26 cellular contexts compared by ENCODE assay signal in genomic region chr12:51975196-51975595, GRCh38. TPM values are rescaled to one million over a fixed set of nuclear protein-coding genes. Genes with fewer than 3 reads are reported as not detected.
DNase-seq lines count a peak whose midpoint lies in the region; ATAC-seq, FAIRE-seq and TF ChIP-seq lines count a peak whose summit lies in the region.
"Had no signal": no experiment of that assay in that cellular context is flagged by ENCODE, and none has a peak within 500 bp of the region (broad histone marks: within the 10 kb centered on the region; RNA-seq: fewer than 3 reads in every experiment).

No MANE protein-coding gene starts in this region.

- H3K9me3 ChIP-seq in Loucy (ENCODE audit: insufficient read depth, low read depth, low read length) (no peaks in the 10 kb centered on the region), HepG2 (ENCODE audit: low read length) (no peaks in the 10 kb centered on the region), thymus (ENCODE audit: control insufficient read depth) (no peaks in the 10 kb centered on the region)
- H3K9me3 ChIP-seq: gastrocnemius medialis, HAP-1, left ventricle myocardium inferior, tibial nerve had no signal

- TF ChIP-seq CTCF in Loucy (conservative IDR thresholded peaks at IDR 0.05; ENCODE audit: low read length), result no peak
- TF ChIP-seq CTCF in HepG2 (CRISPR knock-in tag; IDR thresholded peaks at IDR 0.05), result no peak

- H3K4me1 ChIP-seq in Loucy (ENCODE audit: insufficient read depth, low read length, poor library complexity, severe bottlenecking), result peaks cover 67% of the 10 kb centered on the region
- H3K4me1 ChIP-seq in HepG2 (ENCODE audit: insufficient read depth, low read length), result peaks cover 77% of the 10 kb centered on the region
- peaks cover 25% of the 10 kb centered on the region for H3K4me1 ChIP-seq in thymus (ENCODE audit: control insufficient read depth, insufficient read depth, low read length)

- no TSS peak for BruUV-seq in HepG2 (replicated peaks; lab: Mats Ljungman, UMichigan)

- H3K79me2 ChIP-seq in Loucy (ENCODE audit: insufficient read depth, low read length) (peaks cover 46% of the 10 kb centered on the region), HepG2 (ENCODE audit: insufficient read depth, low read length) (peaks cover 45% of the 10 kb centered on the region)

- H3K36me3 Mint-ChIP-seq in activated CD4-positive, alpha-beta T cell treated with anti-CD3 and anti-CD28 coated beads, Interleukin-2, amount 10 ng/mL, durations not matched to agents 24 days and 14 days (ENCODE audit: low read depth), result peaks cover 7% of the 10 kb centered on the region

- peak overlapping the region; percentile 24 for H3K4me3 Mint-ChIP-seq in activated CD4-positive, alpha-beta T cell treated with anti-CD3 and anti-CD28 coated beads, Interleukin-2, amount 10 ng/mL, durations not matched to agents 24 days and 14 days

- TF ChIP-seq POLR2A in HepG2 (IDR thresholded peaks at IDR 0.05; ENCODE audit: insufficient read depth in 1 of 2, low read depth in 2 of 2, low read length in 2 of 2), result no peak

- H3K27me3 ChIP-seq in Loucy (ENCODE audit: insufficient read depth, low read length, poor library complexity, severe bottlenecking), result no peaks in the 10 kb centered on the region
- H3K27me3 ChIP-seq in HepG2 (ENCODE audit: control insufficient read depth in 1 of 2, insufficient read depth in 2 of 2, low read length in 2 of 2), result no peaks in the 10 kb centered on the region
- H3K27me3 ChIP-seq in thymus (ENCODE audit: control insufficient read depth, insufficient read depth), result no peaks in the 10 kb centered on the region
- H3K27me3 ChIP-seq: gastrocnemius medialis, tibial nerve had no signal

- H3K36me3 ChIP-seq in Loucy (ENCODE audit: insufficient read depth, low read length) (peaks cover 34% of the 10 kb centered on the region), HepG2 (replicated peaks in 1 of 2; ENCODE audit: control insufficient read depth in 1 of 2, insufficient read depth in 2 of 2, low read length in 2 of 2) (peaks cover 4 to 8% of the 10 kb centered on the region in 2 experiments; a peak in 3 of 5 replicates), thymus (ENCODE audit: control insufficient read depth, insufficient read depth) (peaks cover 10% of the 10 kb centered on the region)

- in situ Hi-C loops in HepG2 (cut with HindIII; ENCODE audit: extremely low pct_ligation_motif_present, low pct_unique_long_range_greater_than_20kb), result no loop called here

- peak overlapping the region; percentile 79 for H3K4me2 ChIP-seq in Loucy (ENCODE audit: low read depth, low read length, poor library complexity, severe bottlenecking)
- no peak overlapping the region for H3K4me2 ChIP-seq in HepG2 (ENCODE audit: low read depth, low read length)

- peaks cover 7% of the 10 kb centered on the region for H3F3A ChIP-seq in Loucy (ENCODE audit: low read depth)

- POLR2A ChIA-PET in HepG2 (lab: Yijun Ruan, JAX), result no interaction called here

- TF ChIP-seq RAD21 in HepG2 (CRISPR knock-in tag; IDR thresholded peaks at IDR 0.05), result no peak

- intact Hi-C loops in activated CD4-positive, alpha-beta T cell treated with anti-CD3 and anti-CD28 coated beads, Interleukin-2, amount 10 ng/mL, durations not matched to agents 24 days and 14 days (cut with micrococcal nuclease), result loop anchor here (10.0 kb wide), 2 partner anchors 270 to 580 kb away; partner anchors contain the start of gene GALNT6
- intact Hi-C loops in HepG2 (cut with micrococcal nuclease; ENCODE audit: unreplicated experiment), result no loop called here

- CTCF ChIA-PET in HepG2 (lab: Yijun Ruan, JAX; ENCODE audit: low intra/inter-chr PET ratio, low total read pairs), result no interaction called here

- no peak for FAIRE-seq in HepG2 (lab: Jason Lieb, UNC)

- no peak overlapping the region for H3K27ac ChIP-seq in HepG2 (ENCODE audit: extremely low read length, insufficient read depth, low read length)
- H3K27ac ChIP-seq in thymus (ENCODE audit: low read depth), result peak overlapping the region; percentile 31
- H3K27ac ChIP-seq: gastrocnemius medialis, left ventricle myocardium inferior, SK-N-MC, tibial nerve, WERI-Rb-1 had no signal

- H3K27ac Mint-ChIP-seq in activated CD4-positive, alpha-beta T cell treated with anti-CD3 and anti-CD28 coated beads, Interleukin-2, amount 10 ng/mL, durations not matched to agents 24 days and 14 days, result no peak overlapping the region
- H3K27ac Mint-ChIP-seq: stimulated activated naive CD8-positive, alpha-beta T cell treated with anti-CD3 and anti-CD28 coated beads, Interleukin-15, amount 100 ng/mL, for 72 hours had no signal

- TF ChIP-seq EP300 in HepG2 (IDR thresholded peaks at IDR 0.05; ENCODE audit: low read depth in 2 of 2, low read length in 2 of 2) (no peak), HepG2 (CRISPR knock-in tag; IDR thresholded peaks at IDR 0.05; ENCODE audit: borderline replicate concordance) (no peak)

- H3K27me3 Mint-ChIP-seq in activated CD4-positive, alpha-beta T cell treated with anti-CD3 and anti-CD28 coated beads, Interleukin-2, amount 10 ng/mL, durations not matched to agents 24 days and 14 days, result peaks cover 8% of the 10 kb centered on the region
- H3K27me3 Mint-ChIP-seq: stimulated activated naive CD8-positive, alpha-beta T cell treated with anti-CD3 and anti-CD28 coated beads, Interleukin-15, amount 100 ng/mL, for 72 hours had no signal

- H3K4me3 ChIP-seq in Loucy (ENCODE audit: low read length, poor library complexity, severe bottlenecking) (peak overlapping the region; percentile 45), HepG2 (replicated peaks in 1 of 3; ENCODE audit: insufficient read depth in 1 of 3, low read depth in 2 of 3, low read length in 3 of 3) (no peak overlapping the region), thymus (ENCODE audit: low read length) (no peak overlapping the region)
- H3K4me3 ChIP-seq: gastrocnemius medialis, HAP-1, left ventricle myocardium inferior, SK-N-MC, tibial nerve had no signal

- ATAC-seq in HepG2 (no peak), HG02759 (IDR thresholded peaks at IDR 0.05; ENCODE audit: unreplicated experiment) (no peak)
- ATAC-seq: gastrocnemius medialis; sciatic nerve; stimulated activated naive CD8-positive, alpha-beta T cell treated with anti-CD3 and anti-CD28 coated beads, Interleukin-15, amount 100 ng/mL, for 72 hours had no signal

- peaks cover 64% of the 10 kb centered on the region for H3K4me1 Mint-ChIP-seq in activated CD4-positive, alpha-beta T cell treated with anti-CD3 and anti-CD28 coated beads, Interleukin-2, amount 10 ng/mL, durations not matched to agents 24 days and 14 days

- H3K9me3 Mint-ChIP-seq in activated CD4-positive, alpha-beta T cell treated with anti-CD3 and anti-CD28 coated beads, Interleukin-2, amount 10 ng/mL, durations not matched to agents 24 days and 14 days, result no peaks in the 10 kb centered on the region
- H3K9me3 Mint-ChIP-seq: activated CD4-positive, alpha-beta T cell treated with anti-CD3 and anti-CD28 coated beads, Interleukin-2, amount 10 ng/mL, durations not matched to agents 7 days and 5 days; stimulated activated naive CD8-positive, alpha-beta T cell treated with anti-CD3 and anti-CD28 coated beads, Interleukin-15, amount 100 ng/mL, for 72 hours had no signal

- H2AFZ ChIP-seq in Loucy (ENCODE audit: low read length), result no peak overlapping the region
- H2AFZ ChIP-seq in HepG2 (ENCODE audit: low read length), result no peak overlapping the region

- WGBS in HepG2 (ENCODE audit: low lambda C conversion rate), result 91% methylated on average over 7 of the region's 8 CpGs
- WGBS in thymus, result 85% methylated on average over 8 of the region's 8 CpGs

- no peak for DNase-seq in activated CD4-positive, alpha-beta T cell treated with anti-CD3 and anti-CD28 coated beads, Interleukin-2, amount 10 ng/mL, durations not matched to agents 24 days and 14 days
- DNase-seq in activated CD4-positive, alpha-beta T cell treated with anti-CD3 and anti-CD28 coated beads, Interleukin-2, amount 50 U/mL, for 4 hours, result no peak
- DNase-seq in HepG2 (ENCODE audit: low spot score) (no peak), UCSD-AML1 (lab: John Stamatoyannopoulos, UW; ENCODE audit: unreplicated experiment) (no peak)
- DNase-seq in central memory CD4-positive, alpha-beta T cell, result no peak
- DNase-seq: activated CD8-positive, alpha-beta memory T cell treated with anti-CD3 and anti-CD28 coated beads, Interleukin-2, amount 50 U/mL, for 4 hours; activated effector memory CD4-positive, alpha-beta T cell treated with Interleukin-2 at 50 U/mL for 16 hours; Calu3; EL; gastrocnemius medialis; hypothalamus; left ventricle myocardium inferior; NCI-H1092; NCI-H187 treated with DMSO at 0.1 percent for 48 hours; NCI-H69; RPMI8226; stimulated activated naive CD8-positive, alpha-beta T cell treated with anti-CD3 and anti-CD28 coated beads, Interleukin-15, amount 100 ng/mL, for 72 hours; WERI-Rb-1 had no signal

- peaks cover 26% of the 10 kb centered on the region for H4K20me1 ChIP-seq in Loucy (ENCODE audit: insufficient read depth, low read length, poor library complexity, severe bottlenecking)
- H4K20me1 ChIP-seq in HepG2 (ENCODE audit: insufficient read depth, low read length), result no peaks in the 10 kb centered on the region

- H3K9ac ChIP-seq in Loucy (ENCODE audit: low read depth, low read length, poor library complexity, severe bottlenecking) (peak overlapping the region; percentile 6), HepG2 (ENCODE audit: insufficient read depth, low read depth, low read length) (no peak overlapping the region)

- H3K9me2 ChIP-seq in Loucy (replicated peaks; ENCODE audit: low read depth, low read length), result no peaks in the 10 kb centered on the region

RNA-seq across cellular contexts. Expression of gene ACVR1B, which starts 23.7 kb away (rescaled TPM):
- total RNA-seq in activated CD4-positive, alpha-beta T cell treated with anti-CD3 and anti-CD28 coated beads, Interleukin-2, amount 10 ng/mL, durations not matched to agents 24 days and 14 days, result 7.1 and 8.1 TPM in 2 replicates
- 5.8 and 8.9 TPM in 2 replicates for total RNA-seq in HepG2 (2016; rRNA removed; fragmentation: Illumina TruSeq; extraction: Trizol)
- 2.0 and 2.2 TPM in 2 replicates for total RNA-seq in HepG2 (2016; cell fraction: cytosol; rRNA removed; fragmentation: Illumina TruSeq; extraction: Trizol; ENCODE audit: low read depth)
- total RNA-seq in HepG2 (2016; cell fraction: insoluble cytoplasmic fraction; rRNA removed; fragmentation: Illumina TruSeq; extraction: Trizol), result 4.3 and 9.8 TPM in 2 replicates
- 5.4 and 7.6 TPM in 2 replicates for total RNA-seq in HepG2 (2016; cell fraction: membrane; rRNA removed; fragmentation: Illumina TruSeq; extraction: Trizol)
- total RNA-seq in HepG2 (2016; cell fraction: nucleus; rRNA removed; fragmentation: Illumina TruSeq; extraction: Trizol), result 9.9 and 14.3 TPM in 2 replicates
- polyA plus RNA-seq in HepG2 (2011; rRNA removed), result 12.1 and 14.1 TPM in 2 replicates
- 12.0 and 13.7 TPM in 2 replicates for polyA plus RNA-seq in HepG2 (2011; cell fraction: cytosol; rRNA removed)
- 12.5 and 12.9 TPM in 2 replicates for polyA plus RNA-seq in HepG2 (2011; cell fraction: nucleus; rRNA removed)
- polyA plus RNA-seq in HepG2 (2012), result 10.8 and 11.8 TPM in 2 replicates
- polyA plus RNA-seq in HepG2 (2016; cell fraction: cytosol; fragmentation: Illumina TruSeq; extraction: Trizol; ENCODE audit: low read depth), result 1.1 and 1.3 TPM in 2 replicates
- 5.3 and 5.6 TPM in 2 replicates for polyA plus RNA-seq in HepG2 (2016; cell fraction: insoluble cytoplasmic fraction; fragmentation: Illumina TruSeq; extraction: Trizol; ENCODE audit: low read depth)
- 3.8 and 4.6 TPM in 2 replicates for polyA plus RNA-seq in HepG2 (2016; cell fraction: membrane; fragmentation: Illumina TruSeq; extraction: Trizol; ENCODE audit: low read depth)
- polyA plus RNA-seq in HepG2 (2016; cell fraction: nucleus; fragmentation: Illumina TruSeq; extraction: Trizol; ENCODE audit: insufficient read depth, low read depth), result 16.9 and 17.0 TPM in 2 replicates
- polyA minus RNA-seq in HepG2 (2011; rRNA and poly(A)+ RNA removed; ENCODE audit: low replicate concordance), result 22.8 and 32.8 TPM in 2 replicates
- polyA minus RNA-seq in HepG2 (2011; cell fraction: cytosol; rRNA and poly(A)+ RNA removed), result 9.7 and 13.2 TPM in 2 replicates
- 12.1 and 14.2 TPM in 2 replicates for polyA minus RNA-seq in HepG2 (2011; cell fraction: nucleus; rRNA and poly(A)+ RNA removed)
- 9.9 TPM for polyA plus RNA-seq in thymus

RNA-seq across cellular contexts. Expression of gene TAMALIN, which starts 31.6 kb away (rescaled TPM):
- 10.4 and 12.4 TPM in 2 replicates for total RNA-seq in activated CD4-positive, alpha-beta T cell treated with anti-CD3 and anti-CD28 coated beads, Interleukin-2, amount 10 ng/mL, durations not matched to agents 24 days and 14 days
- 7.2 and 10.9 TPM in 2 replicates for total RNA-seq in HepG2 (2016; rRNA removed; fragmentation: Illumina TruSeq; extraction: Trizol)
- total RNA-seq in HepG2 (2016; cell fraction: cytosol; rRNA removed; fragmentation: Illumina TruSeq; extraction: Trizol; ENCODE audit: low read depth), result 3.8 and 3.9 TPM in 2 replicates
- 5.9 and 12.2 TPM in 2 replicates for total RNA-seq in HepG2 (2016; cell fraction: insoluble cytoplasmic fraction; rRNA removed; fragmentation: Illumina TruSeq; extraction: Trizol)
- total RNA-seq in HepG2 (2016; cell fraction: membrane; rRNA removed; fragmentation: Illumina TruSeq; extraction: Trizol), result 6.3 and 7.1 TPM in 2 replicates
- 8.6 and 10.4 TPM in 2 replicates for total RNA-seq in HepG2 (2016; cell fraction: nucleus; rRNA removed; fragmentation: Illumina TruSeq; extraction: Trizol)
- polyA plus RNA-seq in HepG2 (2011; rRNA removed) (2.9 and 4.5 TPM in 2 replicates), thymus (47.4 TPM)
- polyA plus RNA-seq in HepG2 (2011; cell fraction: cytosol; rRNA removed), result 3.7 and 3.8 TPM in 2 replicates
- 7.5 and 12.9 TPM in 2 replicates for polyA plus RNA-seq in HepG2 (2011; cell fraction: nucleus; rRNA removed)
- 3.6 and 4.0 TPM in 2 replicates for polyA plus RNA-seq in HepG2 (2012)
- 0.84 and 1.5 TPM in 2 replicates for polyA plus RNA-seq in HepG2 (2016; cell fraction: cytosol; fragmentation: Illumina TruSeq; extraction: Trizol; ENCODE audit: low read depth)
- 5.5 TPM in 2 replicates for polyA plus RNA-seq in HepG2 (2016; cell fraction: insoluble cytoplasmic fraction; fragmentation: Illumina TruSeq; extraction: Trizol; ENCODE audit: low read depth)
- polyA plus RNA-seq in HepG2 (2016; cell fraction: membrane; fragmentation: Illumina TruSeq; extraction: Trizol; ENCODE audit: low read depth), result 2.0 and 2.7 TPM in 2 replicates
- 17.1 and 20.1 TPM in 2 replicates for polyA plus RNA-seq in HepG2 (2016; cell fraction: nucleus; fragmentation: Illumina TruSeq; extraction: Trizol; ENCODE audit: insufficient read depth, low read depth)
- 0.21 and 6.7 TPM in 2 replicates for polyA minus RNA-seq in HepG2 (2011; rRNA and poly(A)+ RNA removed; ENCODE audit: low replicate concordance)
- 1.3 and 2.7 TPM in 2 replicates for polyA minus RNA-seq in HepG2 (2011; cell fraction: cytosol; rRNA and poly(A)+ RNA removed)
- polyA minus RNA-seq in HepG2 (2011; cell fraction: nucleus; rRNA and poly(A)+ RNA removed), result 4.9 and 8.2 TPM in 2 replicates
- total RNA-seq: Calu3 had no signal
